10 cellular contexts compared by ENCODE assay signal in genomic region chr11:34208266-34209135, GRCh38.
DNase-seq lines count a peak whose midpoint lies in the region; ATAC-seq and TF ChIP-seq lines count a peak whose summit lies in the region.
"Had no signal": no experiment of that assay in that cellular context is flagged by ENCODE, and none has a peak within 500 bp of the region (broad histone marks: within the 10 kb centered on the region; RNA-seq: fewer than 3 reads in every experiment).

No MANE protein-coding gene starts in this region.

- peaks cover 0 to 11% (median 2%) of the 10 kb centered on the region in 4 donors for H3K4me1 ChIP-seq in sigmoid colon

- DNase-seq in activated T-cell treated with anti-CD3 and anti-CD28 coated beads for 48 hours (ENCODE audit: low read depth) (peak; percentile 18), RPMI7951 (ENCODE audit: low read depth) (peak; percentile 37), epithelial cell of prostate (ENCODE audit: low read depth, low spot score) (peak; percentile 16), sigmoid colon (no peak), HuH-7 (ENCODE audit: low spot score) (no peak)
- DNase-seq in activated T-cell treated with anti-CD3 and anti-CD28 coated beads, Interleukin-2, amount 50 U/mL, for 24 hours: no peak
- DNase-seq in stimulated activated CD8-positive, alpha-beta memory T cell treated with anti-CD3 and anti-CD28 coated beads, Interleukin-15, amount 100 ng/mL, for 48 hours (ENCODE audit: low read depth in 2 of 2): peak; percentile 27 to 42
- DNase-seq: heart right ventricle had no signal

- no peaks in the 10 kb centered on the region for H3K27me3 ChIP-seq in sigmoid colon
- H3K27me3 ChIP-seq: heart right ventricle had no signal

- H3K4me3 Mint-ChIP-seq in activated T-cell treated with anti-CD3 and anti-CD28 coated beads, Interleukin-2, amount 50 U/mL, for 24 hours: no peak overlapping the region

- H3K9me3 Mint-ChIP-seq in activated T-cell treated with anti-CD3 and anti-CD28 coated beads, Interleukin-2, amount 50 U/mL, for 24 hours: no peaks in the 10 kb centered on the region

- peaks cover 4% of the 10 kb centered on the region for H3K27me3 Mint-ChIP-seq in activated T-cell treated with anti-CD3 and anti-CD28 coated beads, Interleukin-2, amount 50 U/mL, for 24 hours

- H3K36me3 Mint-ChIP-seq in activated T-cell treated with anti-CD3 and anti-CD28 coated beads, Interleukin-2, amount 50 U/mL, for 24 hours (ENCODE audit: low read depth): no peaks in the 10 kb centered on the region

- no peak overlapping the region for H3K27ac ChIP-seq in epithelial cell of prostate
- H3K27ac ChIP-seq in sigmoid colon: no peak overlapping the region
- H3K27ac ChIP-seq: heart right ventricle, VCaP had no signal

- TF ChIP-seq CTCF in sigmoid colon (IDR thresholded peaks at IDR 0.05): no peak

- H3K27ac Mint-ChIP-seq in activated T-cell treated with anti-CD3 and anti-CD28 coated beads, Interleukin-2, amount 50 U/mL, for 24 hours: no peak overlapping the region

- no peaks in the 10 kb centered on the region for H3K36me3 ChIP-seq in sigmoid colon

- no peaks in the 10 kb centered on the region for H3K9me3 ChIP-seq in sigmoid colon
- H3K9me3 ChIP-seq: heart right ventricle had no signal

- peaks cover 18% of the 10 kb centered on the region for H3K4me1 Mint-ChIP-seq in activated T-cell treated with anti-CD3 and anti-CD28 coated beads, Interleukin-2, amount 50 U/mL, for 24 hours (ENCODE audit: low read depth)

- intact Hi-C loops in sigmoid colon (cut with DNase I): no loop called here

- no peak for TF ChIP-seq POLR2A in sigmoid colon (IDR thresholded peaks at IDR 0.05)

- 78 to 80% methylated on average over 11 of the region's 11 CpGs for WGBS in sigmoid colon, 2 donors

- no peak for TF ChIP-seq EP300 in sigmoid colon (IDR thresholded peaks at IDR 0.05)

- no peak for ATAC-seq in HG02623 (IDR thresholded peaks at IDR 0.05; ENCODE audit: unreplicated experiment)

- H3K4me3 ChIP-seq in sigmoid colon: no peak overlapping the region
- H3K4me3 ChIP-seq: heart right ventricle had no signal

Comparison
In these comparisons a context has a peak if more than half of its experiments do, and no peak if none do; other contexts are left out.
1. DNase-seq: peak in activated T-cell treated with anti-CD3 and anti-CD28 coated beads for 48 hours (single experiment), RPMI7951 (single experiment), epithelial cell of prostate (single experiment) and stimulated activated CD8-positive, alpha-beta memory T cell treated with anti-CD3 and anti-CD28 coated beads, Interleukin-15, amount 100 ng/mL, for 48 hours (2 of 2); none in activated T-cell treated with anti-CD3 and anti-CD28 coated beads, Interleukin-2, amount 50 U/mL, for 24 hours (single experiment), sigmoid colon (single experiment) and HuH-7 (single experiment).